In genomic region chr6:3026811-3027626, GRCh38 we compare ENCODE assay signal across 8 cellular contexts. TPM values are rescaled to one million over a fixed set of nuclear protein-coding genes. Genes with fewer than 3 reads are reported as not detected.
A peak's percentile ranks its signal among the peaks of the same experiment; 100 is the strongest.
DNase-seq lines count a peak whose midpoint lies in the region; ATAC-seq, FAIRE-seq and TF ChIP-seq lines count a peak whose summit lies in the region.

No MANE protein-coding gene starts in this region.

- no peak for TF ChIP-seq CTCF in GM23338 (conservative IDR thresholded peaks at IDR 0.05; ENCODE audit: low read depth in 2 of 2)
- no peak for TF ChIP-seq CTCF in adrenal gland (IDR thresholded peaks at IDR 0.05)

- peaks cover 20% of the 10 kb centered on the region; the same call in 2 of the 3 replicates for H3K9me3 Mint-ChIP-seq in GM23338
- H3K9me3 Mint-ChIP-seq in stimulated activated memory B cell treated with anti-CD40 and anti-IgM and Interleukin-4, amounts not matched to agents 10 μg/mL and 1 μg/mL and 100 μg/mL, for 72 hours, result no peaks in the 10 kb centered on the region

- H3K4me3 ChIP-seq in GM23338 (no peak overlapping the region), adrenal gland (no peak overlapping the region)

- no peaks in the 10 kb centered on the region for H3K36me3 ChIP-seq in GM23338 (ENCODE audit: insufficient read depth)
- no peaks in the 10 kb centered on the region for H3K36me3 ChIP-seq in adrenal gland (replicated peaks in 1 of 2)

- H3K4me2 ChIP-seq in GM23338, result no peak overlapping the region

- H3K4me1 Mint-ChIP-seq in GM23338, result peaks cover 53% of the 10 kb centered on the region
- H3K4me1 Mint-ChIP-seq in stimulated activated memory B cell treated with anti-CD40 and anti-IgM and Interleukin-4, amounts not matched to agents 10 μg/mL and 1 μg/mL and 100 μg/mL, for 72 hours, result peaks cover 64% of the 10 kb centered on the region

- H3K27me3 ChIP-seq in GM23338 (ENCODE audit: insufficient read depth) (no peaks in the 10 kb centered on the region), adrenal gland (no peaks in the 10 kb centered on the region)

- intact Hi-C loops in adrenal gland (cut with DNase I), result no loop called here

- no peaks in the 10 kb centered on the region for H3K9me3 ChIP-seq in adrenal gland (replicated peaks in 1 of 3)

- H4K20me1 ChIP-seq in GM23338 (replicated peaks; ENCODE audit: insufficient read depth), result no peaks in the 10 kb centered on the region

- no peak overlapping the region for H3K27ac Mint-ChIP-seq in GM23338
- peak overlapping the region; percentile 99 for H3K27ac Mint-ChIP-seq in stimulated activated memory B cell treated with anti-CD40 and anti-IgM and Interleukin-4, amounts not matched to agents 10 μg/mL and 1 μg/mL and 100 μg/mL, for 72 hours

- H3K4me3 Mint-ChIP-seq in GM23338, result no peak overlapping the region; the same call in 2 of the 3 replicates
- H3K4me3 Mint-ChIP-seq in stimulated activated memory B cell treated with anti-CD40 and anti-IgM and Interleukin-4, amounts not matched to agents 10 μg/mL and 1 μg/mL and 100 μg/mL, for 72 hours, result peak overlapping the region; percentile 75

- H3K9me2 ChIP-seq in GM23338 (ENCODE audit: insufficient read depth), result no peaks in the 10 kb centered on the region

- DNase-seq in GM23338 (ENCODE audit: low spot score) (no peak), NAMALWA (ENCODE audit: low spot score) (peak; percentile 91), adrenal gland (no peak), NCI-H524 (lab: John Stamatoyannopoulos, UW) (no peak), urothelium cell line (ENCODE audit: low spot score) (no peak), GOT3 (lab: John Stamatoyannopoulos, UW) (no peak)

- WGBS in adrenal gland, 4 donors, result 83 to 88% (median 86%) methylated on average over 15 to 20 of the region's 20 CpGs

- peaks cover 25% of the 10 kb centered on the region for H3F3A ChIP-seq in GM23338 (replicated peaks; ENCODE audit: low read depth)

- no peak overlapping the region; the same call in 1 of the 2 replicates for H3K27ac ChIP-seq in GM23338 (ENCODE audit: low read depth)
- peak overlapping the region in 3 of 5 donors; percentile 20 to 93 (median 79) for H3K27ac ChIP-seq in adrenal gland

- H2AFZ ChIP-seq in GM23338, result 0 out of 2 replicates have a peak overlapping the region, but pooled peaks have one; percentile 59

- H3K79me2 ChIP-seq in GM23338 (replicated peaks; ENCODE audit: insufficient read depth), result no peaks in the 10 kb centered on the region

- peaks cover 34% of the 10 kb centered on the region for H3K36me3 Mint-ChIP-seq in GM23338 (ENCODE audit: low read depth)
- no peaks in the 10 kb centered on the region for H3K36me3 Mint-ChIP-seq in stimulated activated memory B cell treated with anti-CD40 and anti-IgM and Interleukin-4, amounts not matched to agents 10 μg/mL and 1 μg/mL and 100 μg/mL, for 72 hours

- TF ChIP-seq POLR2A in adrenal gland (IDR thresholded peaks at IDR 0.05), result no peak

- no peak for FAIRE-seq in urothelium cell line (lab: Jason Lieb, UNC)

- peaks cover 17% of the 10 kb centered on the region for H3K27me3 Mint-ChIP-seq in GM23338 (ENCODE audit: insufficient read depth, low read depth, poor library complexity)
- no peaks in the 10 kb centered on the region for H3K27me3 Mint-ChIP-seq in stimulated activated memory B cell treated with anti-CD40 and anti-IgM and Interleukin-4, amounts not matched to agents 10 μg/mL and 1 μg/mL and 100 μg/mL, for 72 hours

- H3K4me1 ChIP-seq in GM23338 (ENCODE audit: insufficient read depth) (peaks cover 44% of the 10 kb centered on the region), adrenal gland (replicated peaks in 1 of 2) (peaks cover 24 to 44% of the 10 kb centered on the region in 2 donors)

- ATAC-seq in GM18508 (IDR thresholded peaks at IDR 0.05; ENCODE audit: insufficient read depth, unreplicated experiment) (peak; percentile 45), GM23338 (no peak)
- peak; percentile 86 for ATAC-seq in stimulated activated memory B cell treated with anti-CD40 and anti-IgM and Interleukin-4, amounts not matched to agents 10 μg/mL and 1 μg/mL and 100 μg/mL, for 72 hours

TF ChIP-seq in GM23338, 12 proteins besides CTCF, POLR2A, EP300 and RAD21 (continues in another document):
- TF ChIP-seq ZNF331 (CRISPR knock-in tag; IDR thresholded peaks at IDR 0.05; ENCODE audit: low read depth), result no peak
- TF ChIP-seq REST (IDR thresholded peaks at IDR 0.05; ENCODE audit: unreplicated experiment), result no peak
- TF ChIP-seq POLR2AphosphoS5 (IDR thresholded peaks at IDR 0.05; ENCODE audit: low read depth), result no peak
- TF ChIP-seq ETS1 (IDR thresholded peaks at IDR 0.05), result no peak
- no peak for TF ChIP-seq EZH2phosphoT487 (IDR thresholded peaks at IDR 0.05; ENCODE audit: unreplicated experiment)
- TF ChIP-seq JUNB (IDR thresholded peaks at IDR 0.05; ENCODE audit: unreplicated experiment), result no peak

RNA-seq across cellular contexts. Expression of gene NQO2, which starts 27.3 kb away (rescaled TPM):
- total RNA-seq in GM23338 (2014; rRNA removed; shearing (Covaris generic)), result 117 and 125 TPM in 2 replicates
- polyA plus RNA-seq in GM23338 (2016; fragmentation: Nextera tagmentation; extraction: Ambion mirVana) (159 and 173 TPM in 2 replicates), adrenal gland (100 to 1,000 TPM; 100 to 177 (median 158) TPM)
- total RNA-seq in adrenal gland, result 100 to 1,000 TPM; 133 to 200 (median 146) TPM

RNA-seq across cellular contexts. Expression of gene RIPK1, which starts 41.3 kb away (rescaled TPM):
- 16.7 and 19.4 TPM in 2 replicates for total RNA-seq in GM23338 (2014; rRNA removed; shearing (Covaris generic))
- 4.9 and 5.7 TPM in 2 replicates for polyA plus RNA-seq in GM23338 (2016; fragmentation: Nextera tagmentation; extraction: Ambion mirVana)
- total RNA-seq in adrenal gland, result 10 to 100 TPM; 17.9 to 21.7 (median 20.3) TPM
- polyA plus RNA-seq in adrenal gland, result 10 to 100 TPM; 18.9 to 20.9 (median 20.9) TPM

RNA-seq across cellular contexts. Expression of gene SERPINB6, which starts 55.7 kb away (rescaled TPM):
- 37.6 and 38.5 TPM in 2 replicates for total RNA-seq in GM23338 (2014; rRNA removed; shearing (Covaris generic))
- polyA plus RNA-seq in GM23338 (2016; fragmentation: Nextera tagmentation; extraction: Ambion mirVana) (25.9 and 26.0 TPM in 2 replicates), adrenal gland (100 to 1,000 TPM; 161 to 332 (median 229) TPM)
- total RNA-seq in adrenal gland, result 100 to 1,000 TPM; 161 to 258 (median 209) TPM
